ENCODE assay signal across 8 cellular contexts in the genomic region with DNA sequence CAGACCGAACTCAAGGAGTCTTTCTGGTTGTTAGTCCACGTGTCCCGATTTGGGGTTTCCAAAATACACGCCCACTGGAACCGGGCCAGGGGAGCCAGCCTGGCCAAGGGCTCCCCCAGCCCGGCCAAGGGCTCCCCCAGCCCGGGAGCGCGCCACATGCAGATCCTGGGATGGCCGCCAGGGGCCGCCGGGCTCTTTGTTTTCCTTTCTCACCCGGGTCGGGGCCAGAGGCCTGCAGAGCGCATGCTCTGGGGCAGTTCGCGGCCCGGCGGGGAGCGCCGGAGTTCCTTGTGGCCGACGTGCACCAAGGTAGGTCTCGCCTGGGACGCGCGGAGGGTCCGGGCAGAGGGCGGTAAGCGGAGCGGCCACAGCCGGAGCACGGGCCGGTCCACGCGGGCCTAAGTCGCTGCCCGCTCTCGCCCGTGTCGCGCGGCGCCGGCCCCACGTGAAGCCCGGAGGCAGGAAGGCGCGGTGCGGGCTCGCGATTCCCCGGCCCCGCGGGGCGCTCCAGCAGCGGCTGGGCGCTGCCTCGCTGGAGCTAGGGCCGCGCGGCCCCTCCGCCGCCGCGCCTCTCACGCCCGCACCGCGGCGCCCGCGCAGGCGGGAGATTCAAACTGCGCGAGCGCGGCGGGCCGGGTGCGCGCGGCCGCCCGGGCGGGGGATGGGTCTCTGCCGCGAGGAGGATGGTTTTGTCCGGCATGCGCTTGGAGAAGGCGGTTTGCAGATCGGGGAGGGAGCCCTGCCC. TPM values are rescaled to one million over a fixed set of nuclear protein-coding genes. Genes with fewer than 3 reads are reported as not detected.
DNase-seq lines count a peak whose midpoint lies in the region; ATAC-seq and TF ChIP-seq lines count a peak whose summit lies in the region.

No MANE protein-coding gene starts in this region.

- peak; percentile 85 for DNase-seq in ACHN
- DNase-seq in NCI-H2107 treated with DMSO at 0.1 percent for 48 hours (lab: John Stamatoyannopoulos, UW; ENCODE audit: unreplicated experiment) = peak; percentile 78
- DNase-seq in breast epithelium (ENCODE audit: low spot score in 2 of 2) = peak; percentile 81 to 92
- DNase-seq in inferior parietal cortex (ENCODE audit: extremely low spot score) = peak; percentile 89
- DNase-seq in spleen = peak; percentile 98

- in situ Hi-C loops in ACHN (cut with HindIII; ENCODE audit: low pct_ligation_motif_present, low pct_unique_long_range_greater_than_20kb, low sequenced_read_pairs) = no loop called here

- H3K27ac ChIP-seq in VCaP (peak overlapping the region; percentile 92), breast epithelium (peak overlapping the region; percentile 67 to 88), spleen (peak overlapping the region; percentile 60 to 90 (median 84))

- 0 to 2% (median 0%) methylated on average over 16 to 92 of the region's 92 CpGs for WGBS in spleen, 5 donors

- intact Hi-C loops in breast epithelium (cut with DNase I; ENCODE audit: low total_unique reads) = no loop called here
- intact Hi-C loops in spleen (cut with DNase I; ENCODE audit: low total_unique reads) = loop anchor here (10.0 kb wide), 1 partner anchor 357 kb away; no protein-coding TSS in a partner anchor

- H3K4me1 ChIP-seq in breast epithelium = peaks cover 3 to 8% of the 10 kb centered on the region in 2 donors
- peaks cover 9 to 62% (median 30%) of the 10 kb centered on the region in 6 donors for H3K4me1 ChIP-seq in spleen

- TF ChIP-seq POLR2A in breast epithelium (IDR thresholded peaks at IDR 0.05) (peak; percentile 30), spleen (IDR thresholded peaks at IDR 0.05) (no peak)

- ATAC-seq in GM18520 (IDR thresholded peaks at IDR 0.05; ENCODE audit: unreplicated experiment) = peak; percentile 86
- ATAC-seq in HG03060 (IDR thresholded peaks at IDR 0.05; ENCODE audit: low read depth, unreplicated experiment) = peak; percentile 61

- H3K36me3 ChIP-seq in breast epithelium = no peaks in the 10 kb centered on the region
- peaks cover 0 to 25% (median 20%) of the 10 kb centered on the region in 6 donors for H3K36me3 ChIP-seq in spleen

- H3K9me3 ChIP-seq in breast epithelium = no peaks in the 10 kb centered on the region
- no peaks in the 10 kb centered on the region for H3K9me3 ChIP-seq in spleen

- no peaks in the 10 kb centered on the region for H3K27me3 ChIP-seq in breast epithelium
- no peaks in the 10 kb centered on the region for H3K27me3 ChIP-seq in spleen (replicated peaks in 1 of 7)

- H3K4me3 ChIP-seq in breast epithelium (peak overlapping the region; percentile 56 to 75 (median 67)), spleen (peak overlapping the region; percentile 71 to 91 (median 77))

- TF ChIP-seq CTCF in VCaP (conservative IDR thresholded peaks at IDR 0.05) (peak; percentile 96), breast epithelium (IDR thresholded peaks at IDR 0.05) (peak; percentile 96 to 99 (median 99)), spleen (IDR thresholded peaks at IDR 0.05 in 8 of 11, conservative IDR thresholded peaks at IDR 0.05 in 3 of 11) (peak; percentile 96 to 100 (median 99))

RNA-seq across cellular contexts. Expression of gene RCC1, which starts 12.3 kb away (rescaled TPM):
- 10 to 100 TPM; 15.7 to 44.9 (median 40.1) TPM for total RNA-seq in breast epithelium
- total RNA-seq in spleen = 10 to 100 TPM; 15.1 to 26.2 (median 22.4) TPM
- 10 to 100 TPM; 23.6 to 29.0 (median 28.9) TPM for polyA plus RNA-seq in spleen

RNA-seq across cellular contexts. Expression of gene TRNAU1AP, which starts 34.7 kb away (rescaled TPM):
- 10 to 100 TPM; 22.0 to 27.8 (median 27.1) TPM for total RNA-seq in breast epithelium
- total RNA-seq in spleen = 10 to 100 TPM; 14.0 to 25.7 (median 22.5) TPM
- 10 to 100 TPM; 24.7 to 26.6 (median 26.6) TPM for polyA plus RNA-seq in spleen

Comparison
In these comparisons a context has a peak if more than half of its experiments do, and no peak if none do; other contexts are left out.
1. Peak in every context shown above with its lines: DNase-seq, ATAC-seq, H3K4me3 ChIP-seq and H3K27ac ChIP-seq.